ENCODE assay signal across 21 cellular contexts in the genomic region with DNA sequence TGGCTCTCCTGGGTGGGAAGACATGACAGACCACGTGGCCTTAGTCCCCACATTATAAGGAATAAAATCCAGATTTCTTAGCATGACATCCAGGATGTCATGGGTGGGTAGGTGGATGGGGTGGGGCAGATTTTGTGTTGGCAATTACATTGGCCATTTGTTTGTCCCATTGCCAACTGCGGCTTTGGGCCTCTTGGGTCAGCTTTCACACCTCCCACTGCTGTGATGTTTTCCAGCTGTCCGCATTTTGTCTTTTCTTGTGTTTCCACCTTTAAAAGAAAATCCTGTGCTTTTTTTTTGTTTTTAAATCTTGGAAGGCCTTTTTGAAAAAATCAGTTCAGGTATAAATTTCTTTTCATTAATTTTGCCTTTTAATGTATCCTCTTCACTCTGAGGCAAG.
"Had no signal": no experiment of that assay in that cellular context is flagged by ENCODE, and none has a peak within 500 bp of the region (broad histone marks: within the 10 kb centered on the region; RNA-seq: fewer than 3 reads in every experiment).

No MANE protein-coding gene starts in this region.

- H3K36me3 Mint-ChIP-seq: IgD-negative memory B cell had no signal

- H3K27ac ChIP-seq: HL-60, KMS-11, RWPE1 had no signal

- DNase-seq: Kasumi-1, MM.1S, NCI-H1092 treated with DMSO at 0.1 percent for 48 hours, NCI-H1436, NCI-H187, NCI-H2029, NCI-H2081 treated with DMSO at 0.1 percent for 48 hours, NCI-H2171, NCI-H446, NCI-H510A, NCI-H524 treated with DMSO at 0.1 percent for 48 hours, NCI-H69, NCI-H774, SHP77 treated with DMSO at 0.1 percent for 48 hours had no signal

- H3K4me2 ChIP-seq: KMS-11 had no signal

- H3K27me3 ChIP-seq: SJCRH30 had no signal

- H3K27ac Mint-ChIP-seq: IgD-negative memory B cell had no signal

- H3K4me3 ChIP-seq: K562 had no signal

- H3K9me3 ChIP-seq: SJCRH30 had no signal

- H3K9ac ChIP-seq: KMS-11 had no signal

- H3K36me3 ChIP-seq: SJCRH30 had no signal

- ATAC-seq: K562, SK-N-SH treated with all-trans-retinoic acid at 6 μM for 48 hours had no signal

- H3K4me3 Mint-ChIP-seq: IgD-negative memory B cell had no signal
